In genomic region chr7:104207731-104208420, GRCh38 we compare ENCODE assay signal across 8 cellular contexts. TPM values are rescaled to one million over a fixed set of nuclear protein-coding genes. Genes with fewer than 3 reads are reported as not detected.
DNase-seq lines count a peak whose midpoint lies in the region; ATAC-seq lines count a peak whose summit lies in the region.

ORC5 (minus strand) TSS chr7:104208013; CDS start chr7:104207904, 109 bp downstream.

- H3K4me1 Mint-ChIP-seq in natural killer cell treated with Interleukin-12 subunit alpha and Interleukin-12 subunit beta and Interleukin-15 and Interleukin-18, amount 100 ng/mL, for 72 hours (ENCODE audit: low read depth in 2 of 2), result peaks cover 25 to 29% of the 10 kb centered on the region in 2 donors

- peak within 1 kb of the TSS; percentile 80 for H3K4me3 ChIP-seq in Jurkat, Clone E6-1 (ENCODE audit: low read length)

- peak within 1 kb of the TSS; percentile 97 for H3K4me3 Mint-ChIP-seq in natural killer cell treated with Interleukin-12 subunit alpha and Interleukin-12 subunit beta and Interleukin-15 and Interleukin-18, amount 100 ng/mL, for 72 hours

- peak; percentile 82 for DNase-seq in DMS53 treated with DMSO at 0.1 percent for 48 hours (lab: John Stamatoyannopoulos, UW; ENCODE audit: unreplicated experiment)
- DNase-seq in Jurkat, Clone E6-1 (ENCODE audit: low read depth, low spot score), result peak; percentile 70
- peak; percentile 82 for DNase-seq in RPMI7951 (ENCODE audit: low read depth)
- peak; percentile 50 to 64 for DNase-seq in activated T-helper 1 cell treated with anti-CD3 and anti-CD28 coated beads, Interleukin-2, amount 50 U/mL, for 16 hours (ENCODE audit: low read depth in 1 of 2, low spot score in 1 of 2)
- peak; percentile 72 for DNase-seq in fibroblast of peridontal ligament (ENCODE audit: extremely low read depth)
- peak; percentile 90 for DNase-seq in natural killer cell treated with Interleukin-12 subunit alpha and Interleukin-12 subunit beta and Interleukin-15 and Interleukin-18, amount 100 ng/mL, for 72 hours (ENCODE audit: low spot score)
- peak; percentile 83 for DNase-seq in stimulated activated naive CD8-positive, alpha-beta T cell treated with anti-CD3 and anti-CD28 coated beads, Interleukin-15, Interleukin-2, amounts not matched to agents 100 U/mL and 50 U/mL, for 24 hours

- H3K27ac Mint-ChIP-seq in natural killer cell treated with Interleukin-12 subunit alpha and Interleukin-12 subunit beta and Interleukin-15 and Interleukin-18, amount 100 ng/mL, for 72 hours, result peak within 1 kb of the TSS; percentile 88 to 94

- H3K27me3 Mint-ChIP-seq in natural killer cell treated with Interleukin-12 subunit alpha and Interleukin-12 subunit beta and Interleukin-15 and Interleukin-18, amount 100 ng/mL, for 72 hours, result peaks cover 13 to 21% of the 10 kb centered on the region in 2 donors

- peak; percentile 100 for ATAC-seq in GM21619 (IDR thresholded peaks at IDR 0.05; ENCODE audit: unreplicated experiment)
- peak; percentile 99 for ATAC-seq in natural killer cell treated with Interleukin-12 subunit alpha and Interleukin-12 subunit beta and Interleukin-15 and Interleukin-18, amount 100 ng/mL, for 72 hours
- peak; percentile 100 for ATAC-seq in stimulated activated naive CD8-positive, alpha-beta T cell treated with anti-CD3 and anti-CD28 coated beads, Interleukin-15, Interleukin-2, amounts not matched to agents 100 U/mL and 50 U/mL, for 24 hours

- H3K36me3 Mint-ChIP-seq in natural killer cell treated with Interleukin-12 subunit alpha and Interleukin-12 subunit beta and Interleukin-15 and Interleukin-18, amount 100 ng/mL, for 72 hours, result peaks cover 23% of the 10 kb centered on the region

- H3K9me3 Mint-ChIP-seq in natural killer cell treated with Interleukin-12 subunit alpha and Interleukin-12 subunit beta and Interleukin-15 and Interleukin-18, amount 100 ng/mL, for 72 hours, result no peaks in the 10 kb centered on the region

RNA-seq across cellular contexts. Expression of gene ORC5, which starts in this region (rescaled TPM):
- polyA plus RNA-seq in Jurkat, Clone E6-1 (2012; ENCODE audit: insufficient read depth, insufficient read length), result 21.9 TPM
- 33.3 and 37.1 TPM in 2 replicates for total RNA-seq in RPMI7951 (2014; rRNA removed; shearing (Covaris generic))
- total RNA-seq in natural killer cell treated with Interleukin-12 subunit alpha and Interleukin-12 subunit beta and Interleukin-15 and Interleukin-18, amount 100 ng/mL, for 72 hours, result 10 to 100 TPM; 24.7 to 35.7 TPM

Comparison
In these comparisons a context has a peak if more than half of its experiments do, and no peak if none do; other contexts are left out.
1. Peak in every context shown above with its lines: DNase-seq, ATAC-seq and H3K4me3 ChIP-seq.